In the genomic region with DNA sequence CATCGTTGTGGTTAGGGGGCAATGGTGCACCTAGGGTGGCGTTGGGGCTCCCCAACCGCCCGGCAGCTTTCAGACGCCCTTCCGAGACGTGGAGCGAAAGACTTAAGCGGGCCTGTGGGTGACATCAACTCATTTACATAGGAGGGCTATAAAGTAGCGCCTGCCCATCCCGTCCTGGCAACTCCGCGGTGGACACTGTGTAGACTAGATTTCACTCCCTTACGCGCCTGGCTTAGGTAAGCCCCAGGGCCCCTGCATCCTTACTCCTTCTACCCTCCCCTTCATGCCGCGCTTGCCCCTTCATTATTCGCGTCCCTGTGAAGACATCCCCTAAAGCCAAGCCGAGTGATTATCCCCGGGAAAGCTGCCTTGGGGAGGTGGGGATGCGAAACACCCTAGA, we compare ENCODE assay signal across 18 cellular contexts. TPM values are rescaled to one million over a fixed set of nuclear protein-coding genes. Genes with fewer than 3 reads are reported as not detected.
DNase-seq lines count a peak whose midpoint lies in the region; ATAC-seq, FAIRE-seq and TF ChIP-seq lines count a peak whose summit lies in the region.
"Had no signal": no experiment of that assay in that cellular context is flagged by ENCODE, and none has a peak within 500 bp of the region (broad histone marks: within the 10 kb centered on the region; RNA-seq: fewer than 3 reads in every experiment).

No MANE protein-coding gene starts in this region.

- H3K36me3 Mint-ChIP-seq in activated CD8-positive, alpha-beta memory T cell treated with anti-CD3 and anti-CD28 coated beads, Interleukin-2, amount 10 ng/mL, durations not matched to agents 7 days and 5 days = no peaks in the 10 kb centered on the region
- no peaks in the 10 kb centered on the region for H3K36me3 Mint-ChIP-seq in WTC11
- no peaks in the 10 kb centered on the region for H3K36me3 Mint-ChIP-seq in endodermal cell (ENCODE audit: low read depth)
- H3K36me3 Mint-ChIP-seq: CD4-positive, CD25-positive, alpha-beta regulatory T cell had no signal

- no peak for FAIRE-seq in GM12892 (lab: Jason Lieb, UNC)

- TF ChIP-seq POLR2A in GM12892 (IDR thresholded peaks at IDR 0.05; ENCODE audit: low read depth, low read length) (no peak), stomach (IDR thresholded peaks at IDR 0.05) (no peak)

- peak overlapping the region; percentile 68 for H3K27ac ChIP-seq in endodermal cell (ENCODE audit: low read depth, low read length)
- no peak overlapping the region for H3K27ac ChIP-seq in stomach
- H3K27ac ChIP-seq: SJSA1 had no signal

- H3K27ac Mint-ChIP-seq in activated CD8-positive, alpha-beta memory T cell treated with anti-CD3 and anti-CD28 coated beads, Interleukin-2, amount 10 ng/mL, durations not matched to agents 7 days and 5 days = peak overlapping the region; percentile 36
- H3K27ac Mint-ChIP-seq in WTC11 (peak overlapping the region; percentile 60; the same call in 1 of the 2 replicates), endodermal cell (no peak overlapping the region)

- peak overlapping the region; percentile 35 for H3K4me3 Mint-ChIP-seq in activated CD8-positive, alpha-beta memory T cell treated with anti-CD3 and anti-CD28 coated beads, Interleukin-2, amount 10 ng/mL, durations not matched to agents 7 days and 5 days
- H3K4me3 Mint-ChIP-seq in WTC11 = peak overlapping the region; percentile 69
- no peak overlapping the region for H3K4me3 Mint-ChIP-seq in endodermal cell

- TF ChIP-seq EP300 in stomach (IDR thresholded peaks at IDR 0.05) = no peak

- CTCF ChIA-PET in activated CD8-positive, alpha-beta memory T cell treated with anti-CD3 and anti-CD28 coated beads, Interleukin-2, amount 10 ng/mL, durations not matched to agents 7 days and 5 days (lab: Charles Lee) = no interaction called here
- CTCF ChIA-PET in WTC11 (lab: Charles Lee) = interaction anchor here (0.6 kb wide), 1 partner anchor 224 kb away, joined by 3 read pairs; no protein-coding TSS in a partner anchor

- H3K4me1 Mint-ChIP-seq in activated CD8-positive, alpha-beta memory T cell treated with anti-CD3 and anti-CD28 coated beads, Interleukin-2, amount 10 ng/mL, durations not matched to agents 7 days and 5 days = peaks cover 13% of the 10 kb centered on the region
- H3K4me1 Mint-ChIP-seq in WTC11 (peaks cover 32% of the 10 kb centered on the region), endodermal cell (no peaks in the 10 kb centered on the region)

- H3K4me3 ChIP-seq in endodermal cell (ENCODE audit: low read length) = no peak overlapping the region
- peak overlapping the region in 1 of 4 donors; percentile 53 for H3K4me3 ChIP-seq in stomach
- H3K4me3 ChIP-seq: SJSA1, smooth muscle cell had no signal

- intact Hi-C loops in stomach (cut with DNase I; ENCODE audit: low total_unique reads) = no loop called here

- DNase-seq in activated CD8-positive, alpha-beta memory T cell treated with anti-CD3 and anti-CD28 coated beads, Interleukin-2, amount 10 ng/mL, durations not matched to agents 7 days and 5 days = no peak
- no peak for DNase-seq in activated CD8-positive, alpha-beta memory T cell treated with anti-CD3 and anti-CD28 coated beads for 24 hours
- no peak for DNase-seq in WTC11 (ENCODE audit: low spot score)
- DNase-seq in endodermal cell = no peak
- peak; percentile 1 for DNase-seq in pons (ENCODE audit: low spot score)
- DNase-seq in GM12892 (ENCODE audit: insufficient read length) = no peak
- DNase-seq in stomach = no peak
- DNase-seq: activated CD4-positive, alpha-beta T cell treated with anti-CD3 and anti-CD28 coated beads, Interleukin-2, amount 50 U/mL, for 4 hours; activated gamma-delta T cell; CD4-positive, CD25-positive, alpha-beta regulatory T cell; IMR-90; NCI-H187 treated with DMSO at 0.1 percent for 48 hours had no signal

- TF ChIP-seq CTCF in WTC11 (IDR thresholded peaks at IDR 0.05) = no peak
- no peak for TF ChIP-seq CTCF in endodermal cell (conservative IDR thresholded peaks at IDR 0.05)
- no peak for TF ChIP-seq CTCF in stomach (IDR thresholded peaks at IDR 0.05)

- no peak for ATAC-seq in activated CD8-positive, alpha-beta memory T cell treated with anti-CD3 and anti-CD28 coated beads, Interleukin-2, amount 10 ng/mL, durations not matched to agents 7 days and 5 days
- ATAC-seq in WTC11 (no peak), GM21447 (IDR thresholded peaks at IDR 0.05; ENCODE audit: unreplicated experiment) (no peak)

- 54 to 90% methylated on average over 5 to 22 of the region's 22 CpGs for WGBS in endodermal cell (ENCODE audit: insufficient coverage in 1 of 2, insufficient read length in 1 of 2), 2 experiments
- 62 to 67% (median 64%) methylated on average over 15 to 22 of the region's 22 CpGs; no CpG with 5 or more reads in 2 of the 5 donors for WGBS in stomach, 5 donors

- H3K9me3 ChIP-seq in endodermal cell (ENCODE audit: control insufficient read depth, low read length) (no peaks in the 10 kb centered on the region), stomach (no peaks in the 10 kb centered on the region)
- H3K9me3 ChIP-seq: SJSA1 had no signal

- POLR2A ChIA-PET in WTC11 (lab: Charles Lee) = interaction anchor here (0.6 to 1.7 kb wide), 5 partner anchors 33 to 477 kb away, joined by 4 to 11 read pairs (median 6); no protein-coding TSS in a partner anchor

- no peaks in the 10 kb centered on the region for H3K36me3 ChIP-seq in endodermal cell (ENCODE audit: control insufficient read depth, insufficient read depth, low read length)
- no peaks in the 10 kb centered on the region for H3K36me3 ChIP-seq in stomach
- H3K36me3 ChIP-seq: SJSA1 had no signal

- H3K9me3 Mint-ChIP-seq in activated CD8-positive, alpha-beta memory T cell treated with anti-CD3 and anti-CD28 coated beads, Interleukin-2, amount 10 ng/mL, durations not matched to agents 7 days and 5 days (ENCODE audit: low read depth) = no peaks in the 10 kb centered on the region
- no peaks in the 10 kb centered on the region for H3K9me3 Mint-ChIP-seq in WTC11
- no peaks in the 10 kb centered on the region for H3K9me3 Mint-ChIP-seq in endodermal cell
- H3K9me3 Mint-ChIP-seq: CD4-positive, CD25-positive, alpha-beta regulatory T cell had no signal

- H3K4me1 ChIP-seq in endodermal cell (ENCODE audit: control insufficient read depth, insufficient read depth, low read length) (no peaks in the 10 kb centered on the region), stomach (peaks cover 0 to 15% (median 0%) of the 10 kb centered on the region in 4 donors)
- H3K4me1 ChIP-seq: SJSA1 had no signal

- H3K9ac ChIP-seq in endodermal cell (ENCODE audit: extremely low read depth, low read length, poor library complexity, severe bottlenecking) = no peak overlapping the region

- H3K27me3 ChIP-seq in endodermal cell (ENCODE audit: control insufficient read depth, insufficient read depth, low read length, poor library complexity, severe bottlenecking) (no peaks in the 10 kb centered on the region), stomach (no peaks in the 10 kb centered on the region)
- H3K27me3 ChIP-seq: SJSA1 had no signal

- no peaks in the 10 kb centered on the region for H3K27me3 Mint-ChIP-seq in activated CD8-positive, alpha-beta memory T cell treated with anti-CD3 and anti-CD28 coated beads, Interleukin-2, amount 10 ng/mL, durations not matched to agents 7 days and 5 days
- H3K27me3 Mint-ChIP-seq in WTC11 (ENCODE audit: low read depth) (no peaks in the 10 kb centered on the region), endodermal cell (ENCODE audit: insufficient read depth) (no peaks in the 10 kb centered on the region)

TF ChIP-seq in WTC11, 78 proteins besides CTCF, POLR2A, EP300 and RAD21 (continues in another document):
- TF ChIP-seq, protein P1, sequence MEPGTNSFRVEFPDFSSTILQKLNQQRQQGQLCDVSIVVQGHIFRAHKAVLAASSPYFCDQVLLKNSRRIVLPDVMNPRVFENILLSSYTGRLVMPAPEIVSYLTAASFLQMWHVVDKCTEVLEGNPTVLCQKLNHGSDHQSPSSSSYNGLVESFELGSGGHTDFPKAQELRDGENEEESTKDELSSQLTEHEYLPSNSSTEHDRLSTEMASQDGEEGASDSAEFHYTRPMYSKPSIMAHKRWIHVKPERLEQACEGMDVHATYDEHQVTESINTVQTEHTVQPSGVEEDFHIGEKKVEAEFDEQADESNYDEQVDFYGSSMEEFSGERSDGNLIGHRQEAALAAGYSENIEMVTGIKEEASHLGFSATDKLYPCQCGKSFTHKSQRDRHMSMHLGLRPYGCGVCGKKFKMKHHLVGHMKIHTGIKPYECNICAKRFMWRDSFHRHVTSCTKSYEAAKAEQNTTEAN (CRISPR knock-in tag; IDR thresholded peaks at IDR 0.05) = no peak
- TF ChIP-seq KAT7 (CRISPR knock-in tag; IDR thresholded peaks at IDR 0.05; ENCODE audit: borderline replicate concordance) (no peak), ZNF138 (CRISPR knock-in tag; conservative IDR thresholded peaks at IDR 0.05) (no peak), CBFB (CRISPR knock-in tag; IDR thresholded peaks at IDR 0.05; ENCODE audit: low read depth) (no peak), TP53 (CRISPR knock-in tag; IDR thresholded peaks at IDR 0.05) (no peak), MXD4 (CRISPR knock-in tag; IDR thresholded peaks at IDR 0.05; ENCODE audit: borderline replicate concordance) (no peak)
- TF ChIP-seq, protein P2, sequence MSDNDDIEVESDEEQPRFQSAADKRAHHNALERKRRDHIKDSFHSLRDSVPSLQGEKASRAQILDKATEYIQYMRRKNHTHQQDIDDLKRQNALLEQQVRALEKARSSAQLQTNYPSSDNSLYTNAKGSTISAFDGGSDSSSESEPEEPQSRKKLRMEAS (CRISPR knock-in tag; IDR thresholded peaks at IDR 0.05) = no peak
- TF ChIP-seq, protein P3, sequence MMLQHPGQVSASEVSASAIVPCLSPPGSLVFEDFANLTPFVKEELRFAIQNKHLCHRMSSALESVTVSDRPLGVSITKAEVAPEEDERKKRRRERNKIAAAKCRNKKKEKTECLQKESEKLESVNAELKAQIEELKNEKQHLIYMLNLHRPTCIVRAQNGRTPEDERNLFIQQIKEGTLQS (CRISPR knock-in tag; conservative IDR thresholded peaks at IDR 0.05) = no peak

RNA-seq across cellular contexts. Expression of a gene that starts 1.0 kb away (rescaled TPM):
- 1 to 10 TPM; 1.3 to 1.7 TPM for total RNA-seq in activated CD8-positive, alpha-beta memory T cell treated with anti-CD3 and anti-CD28 coated beads, Interleukin-2, amount 10 ng/mL, durations not matched to agents 7 days and 5 days
- 3.0 to 3.6 TPM (median 3.6 TPM) in 3 replicates for total RNA-seq in WTC11 (2021)
- total RNA-seq in endodermal cell = 1 to 10 TPM in 1 of 2 donors, not detected in 1; 1.2 TPM
- 3.9 TPM for polyA plus RNA-seq in endodermal cell (2013, experiment 1 of 2)
- 4.3 TPM for polyA plus RNA-seq in endodermal cell (2013, experiment 2 of 2)
- polyA plus RNA-seq in GM12892 (2012; ENCODE audit: missing spikeins) = not detected
- 1 to 10 TPM in 1 of 5 donors, not detected in 4; 3.3 TPM for total RNA-seq in stomach
- 1 to 10 TPM in 2 of 3 donors, not detected in 1; 1.4 to 1.9 TPM for polyA plus RNA-seq in stomach
- total RNA-seq: A673; CD4-positive, CD25-positive, alpha-beta regulatory T cell; IMR-90; posterior vena cava; smooth muscle cell; urinary bladder had no signal
- polyA plus RNA-seq: IMR-90, smooth muscle cell had no signal
